20 cellular contexts compared by ENCODE assay signal in genomic region chr13:103698000-103698399, GRCh38.
"Had no signal": no experiment of that assay in that cellular context is flagged by ENCODE, and none has a peak within 500 bp of the region (broad histone marks: within the 10 kb centered on the region; RNA-seq: fewer than 3 reads in every experiment).

No MANE protein-coding gene starts in this region.

- H3K4me1 ChIP-seq: SJCRH30 had no signal

- DNase-seq: KBM-7, MG63, NCI-H1092, NCI-H1105 treated with DMSO at 0.1 percent for 48 hours, NCI-H1417 treated with DMSO at 0.1 percent for 48 hours, NCI-H146, NCI-H1694 treated with DMSO at 0.1 percent for 48 hours, NCI-H1930, NCI-H2081, NCI-H2107, NCI-H2227 treated with DMSO at 0.1 percent for 48 hours, NCI-H524, NCI-H69, NCI-H774, PC-3, SHP77 treated with DMSO at 0.1 percent for 48 hours, SJCRH30 had no signal

- H3K9me3 ChIP-seq: MG63, SJCRH30 had no signal

- H3K27ac ChIP-seq: RWPE1, SJCRH30 had no signal

- H3K36me3 ChIP-seq: MG63, SJCRH30 had no signal

- H3K4me3 ChIP-seq: MG63, SJCRH30 had no signal

- H3K27me3 ChIP-seq: MG63, SJCRH30 had no signal

- ATAC-seq: Panc1, PC-3, SK-N-SH treated with all-trans-retinoic acid at 6 μM for 48 hours had no signal
